ENCODE assay signal across 14 cellular contexts in genomic region chr18:80213173-80213572, GRCh38. TPM values are rescaled to one million over a fixed set of nuclear protein-coding genes. Genes with fewer than 3 reads are reported as not detected.
DNase-seq lines count a peak whose midpoint lies in the region; ATAC-seq and TF ChIP-seq lines count a peak whose summit lies in the region.
"Had no signal": no experiment of that assay in that cellular context is flagged by ENCODE, and none has a peak within 500 bp of the region (broad histone marks: within the 10 kb centered on the region; RNA-seq: fewer than 3 reads in every experiment).

No MANE protein-coding gene starts in this region.

- 0 out of 2 replicates have a peak, but pooled peaks cover 3% of the 10 kb centered on the region for H4K20me1 ChIP-seq in OCI-LY3 (ENCODE audit: insufficient read depth, low read length)

- CTCF ChIA-PET in activated CD4-positive, alpha-beta memory T cell treated with anti-CD3 and anti-CD28 coated beads, Interleukin-2, amount 10 ng/mL, durations not matched to agents 7 days and 5 days (lab: Charles Lee): no interaction called here

- H3K79me2 ChIP-seq in OCI-LY3 (ENCODE audit: low read length): no peaks in the 10 kb centered on the region

- peaks cover 48% of the 10 kb centered on the region for H3K4me1 ChIP-seq in OCI-LY3 (ENCODE audit: low read length)

- no peak overlapping the region for H3K27ac Mint-ChIP-seq in activated CD4-positive, alpha-beta memory T cell treated with anti-CD3 and anti-CD28 coated beads, Interleukin-2, amount 10 ng/mL, durations not matched to agents 7 days and 5 days
- H3K27ac Mint-ChIP-seq: activated B cell treated with CpG ODN at 0.5 μM for 24 hours; GM23338; stimulated activated effector memory CD8-positive, alpha-beta T cell treated with anti-CD3 and anti-CD28 coated beads, Interleukin-12 subunit alpha, Interleukin-12 subunit beta, amount 100 ng/mL, for 72 hours had no signal

- H3K4me2 ChIP-seq in OCI-LY3 (ENCODE audit: low read length): peak overlapping the region; percentile 72
- H3K4me2 ChIP-seq: GM23338 had no signal

- H3K36me3 Mint-ChIP-seq in activated CD4-positive, alpha-beta memory T cell treated with anti-CD3 and anti-CD28 coated beads, Interleukin-2, amount 10 ng/mL, durations not matched to agents 7 days and 5 days (ENCODE audit: low read depth): no peaks in the 10 kb centered on the region
- H3K36me3 Mint-ChIP-seq: stimulated activated effector memory CD8-positive, alpha-beta T cell treated with anti-CD3 and anti-CD28 coated beads, Interleukin-12 subunit alpha, Interleukin-12 subunit beta, amount 100 ng/mL, for 72 hours had no signal

- peaks cover 36% of the 10 kb centered on the region for H3K27me3 Mint-ChIP-seq in activated CD4-positive, alpha-beta memory T cell treated with anti-CD3 and anti-CD28 coated beads, Interleukin-2, amount 10 ng/mL, durations not matched to agents 7 days and 5 days

- H2AFZ ChIP-seq in OCI-LY3 (ENCODE audit: low read depth, low read length): peak overlapping the region; percentile 53
- H2AFZ ChIP-seq: GM23338 had no signal

- H3K4me3 ChIP-seq in GM08714 (ENCODE audit: low read length) (peak overlapping the region; percentile 28; the same call in 1 of the 2 replicates), OCI-LY3 (ENCODE audit: low read length) (peak overlapping the region; percentile 57)
- H3K4me3 ChIP-seq: GM23338, ovary had no signal

- H3K9ac ChIP-seq in OCI-LY3 (ENCODE audit: low read length): peak overlapping the region; percentile 40

- TF ChIP-seq CTCF in OCI-LY3 (IDR thresholded peaks at IDR 0.05; ENCODE audit: low read depth, low read length): no peak

- DNase-seq in activated CD8-positive, alpha-beta memory T cell treated with anti-CD3 and anti-CD28 coated beads, Interleukin-2, amount 50 U/mL, for 48 hours: no peak
- no peak for DNase-seq in activated gamma-delta T cell (lab: John Stamatoyannopoulos, UW)
- DNase-seq in activated T-cell treated with anti-CD3 and anti-CD28 coated beads, Interleukin-2, amount 50 U/mL, for 1 hour: no peak
- no peak for DNase-seq in activated CD4-positive, alpha-beta memory T cell treated with anti-CD3 and anti-CD28 coated beads, Interleukin-2, amount 10 ng/mL, durations not matched to agents 7 days and 5 days
- DNase-seq: activated B cell treated with CpG ODN at 0.5 μM for 24 hours, aorta, NCI-H2107, ovary had no signal

- peak overlapping the region; percentile 13; the same call in 1 of the 2 replicates for H3K27ac ChIP-seq in OCI-LY3 (ENCODE audit: low read length)
- H3K27ac ChIP-seq: ovary had no signal

- H3K9me3 Mint-ChIP-seq in activated CD4-positive, alpha-beta memory T cell treated with anti-CD3 and anti-CD28 coated beads, Interleukin-2, amount 10 ng/mL, durations not matched to agents 7 days and 5 days: no peaks in the 10 kb centered on the region
- H3K9me3 Mint-ChIP-seq: GM23338; stimulated activated effector memory CD8-positive, alpha-beta T cell treated with anti-CD3 and anti-CD28 coated beads, Interleukin-12 subunit alpha, Interleukin-12 subunit beta, amount 100 ng/mL, for 72 hours had no signal

- H3K27me3 ChIP-seq in OCI-LY3 (ENCODE audit: low read depth, low read length): peaks cover 25% of the 10 kb centered on the region
- H3K27me3 ChIP-seq: ovary had no signal

- peaks cover 6% of the 10 kb centered on the region; the same call in 1 of the 2 replicates for H3K9me3 ChIP-seq in OCI-LY3 (ENCODE audit: insufficient read depth, low read length)
- H3K9me3 ChIP-seq: ovary had no signal

- H3K36me3 ChIP-seq in OCI-LY3 (replicated peaks; ENCODE audit: low read depth, low read length): peaks cover 4% of the 10 kb centered on the region
- H3K36me3 ChIP-seq: ovary had no signal

- ATAC-seq in GM19395 (IDR thresholded peaks at IDR 0.05; ENCODE audit: unreplicated experiment) (peak; percentile 77), HG02852 (IDR thresholded peaks at IDR 0.05; ENCODE audit: unreplicated experiment) (peak; percentile 67)
- ATAC-seq: GM23338; stimulated activated effector memory CD8-positive, alpha-beta T cell treated with anti-CD3 and anti-CD28 coated beads, Interleukin-12 subunit alpha, Interleukin-12 subunit beta, amount 100 ng/mL, for 72 hours had no signal

- H3K4me3 Mint-ChIP-seq in activated CD4-positive, alpha-beta memory T cell treated with anti-CD3 and anti-CD28 coated beads, Interleukin-2, amount 10 ng/mL, durations not matched to agents 7 days and 5 days: no peak overlapping the region
- H3K4me3 Mint-ChIP-seq: activated B cell treated with CpG ODN at 0.5 μM for 24 hours; GM23338; stimulated activated effector memory CD8-positive, alpha-beta T cell treated with anti-CD3 and anti-CD28 coated beads, Interleukin-12 subunit alpha, Interleukin-12 subunit beta, amount 100 ng/mL, for 72 hours had no signal

- POLR2A ChIA-PET in activated CD4-positive, alpha-beta memory T cell treated with anti-CD3 and anti-CD28 coated beads, Interleukin-2, amount 10 ng/mL, durations not matched to agents 7 days and 5 days (lab: Charles Lee): no interaction called here

- no peaks in the 10 kb centered on the region for H3K4me1 Mint-ChIP-seq in activated CD4-positive, alpha-beta memory T cell treated with anti-CD3 and anti-CD28 coated beads, Interleukin-2, amount 10 ng/mL, durations not matched to agents 7 days and 5 days
- H3K4me1 Mint-ChIP-seq: stimulated activated effector memory CD8-positive, alpha-beta T cell treated with anti-CD3 and anti-CD28 coated beads, Interleukin-12 subunit alpha, Interleukin-12 subunit beta, amount 100 ng/mL, for 72 hours had no signal

RNA-seq across cellular contexts. Expression of gene PARD6G, which starts 34.1 kb away (rescaled TPM):
- under 1 TPM; 0.20 to 0.33 TPM for total RNA-seq in activated CD4-positive, alpha-beta memory T cell treated with anti-CD3 and anti-CD28 coated beads, Interleukin-2, amount 10 ng/mL, durations not matched to agents 7 days and 5 days
- total RNA-seq: activated B cell treated with CpG ODN at 0.5 μM for 24 hours had no signal
